Comparison of ENCODE assay signal across 1 cellular context in genomic region chr12:93127582-93128331, GRCh38.
TF ChIP-seq lines count a peak whose summit lies in the region.

No MANE protein-coding gene starts in this region.

TF ChIP-seq in HepG2, 621 proteins besides CTCF, POLR2A, EP300 and RAD21 (continued from another document and continues in another):
- peak; percentile 83 for TF ChIP-seq ZNF275 (CRISPR knock-in tag; IDR thresholded peaks at IDR 0.05; ENCODE audit: borderline replicate concordance)
- peak; percentile 95 for TF ChIP-seq FOXA3 (CRISPR knock-in tag; IDR thresholded peaks at IDR 0.05)
- peak; percentile 98 for TF ChIP-seq TEF (CRISPR knock-in tag; IDR thresholded peaks at IDR 0.05)
- peak; percentile 97 for TF ChIP-seq ZNF784 (CRISPR knock-in tag; IDR thresholded peaks at IDR 0.05; ENCODE audit: borderline replicate concordance)
- no peak for TF ChIP-seq MTF2 (CRISPR knock-in tag; IDR thresholded peaks at IDR 0.05; ENCODE audit: borderline replicate concordance)
- peak; percentile 59; the same call in 1 of the 2 replicates for TF ChIP-seq ZBTB21 (CRISPR knock-in tag; IDR thresholded peaks at IDR 0.05)
- peak; percentile 55; the same call in 1 of the 2 replicates for TF ChIP-seq ETV6 (CRISPR knock-in tag; conservative IDR thresholded peaks at IDR 0.05)
- TF ChIP-seq MTA3 (CRISPR knock-in tag; IDR thresholded peaks at IDR 0.05): no peak
- peak; percentile 62; the same call in 1 of the 2 replicates for TF ChIP-seq THAP9 (CRISPR knock-in tag; IDR thresholded peaks at IDR 0.05; ENCODE audit: borderline replicate concordance)
- TF ChIP-seq ZNF333 (CRISPR knock-in tag; IDR thresholded peaks at IDR 0.05; ENCODE audit: borderline replicate concordance): peak; percentile 19; the same call in 1 of the 2 replicates
- TF ChIP-seq ZNF24 (IDR thresholded peaks at IDR 0.05): peak; percentile 65; the same call in 1 of the 2 replicates
- TF ChIP-seq SETDB1 (CRISPR knock-in tag; IDR thresholded peaks at IDR 0.05; ENCODE audit: borderline replicate concordance): no peak
- no peak for TF ChIP-seq ZNF879 (CRISPR knock-in tag; IDR thresholded peaks at IDR 0.05)
- TF ChIP-seq EHMT2 (IDR thresholded peaks at IDR 0.05; ENCODE audit: borderline replicate concordance, low read depth, low read length): peak; percentile 71; the same call in 1 of the 2 replicates
- TF ChIP-seq HNRNPUL1 (IDR thresholded peaks at IDR 0.05; ENCODE audit: low read depth, low read length): no peak
- no peak for TF ChIP-seq NCOA5 (CRISPR knock-in tag; IDR thresholded peaks at IDR 0.05)
- TF ChIP-seq BRCA1 (CRISPR knock-in tag; IDR thresholded peaks at IDR 0.05): 0 out of 2 replicates have a peak, but pooled peaks have one; percentile 38
- TF ChIP-seq SCMH1 (CRISPR knock-in tag; IDR thresholded peaks at IDR 0.05; ENCODE audit: borderline replicate concordance): no peak
- TF ChIP-seq FOSL2 (CRISPR knock-in tag; IDR thresholded peaks at IDR 0.05): peak; percentile 90
- TF ChIP-seq PRMT3 (CRISPR knock-in tag; IDR thresholded peaks at IDR 0.05; ENCODE audit: borderline replicate concordance, low read depth): no peak
- no peak for TF ChIP-seq MTF1 (CRISPR knock-in tag; IDR thresholded peaks at IDR 0.05)
- no peak for TF ChIP-seq MATR3 (CRISPR knock-in tag; IDR thresholded peaks at IDR 0.05)
- no peak for TF ChIP-seq RFX5 (IDR thresholded peaks at IDR 0.05; ENCODE audit: low read depth, low read length)
- TF ChIP-seq ZNF652 (CRISPR knock-in tag; IDR thresholded peaks at IDR 0.05; ENCODE audit: borderline replicate concordance, low read depth): peak; percentile 35; the same call in 1 of the 2 replicates
- TF ChIP-seq TSC22D2 (CRISPR knock-in tag; IDR thresholded peaks at IDR 0.05; ENCODE audit: borderline replicate concordance): 0 out of 2 replicates have a peak, but pooled peaks have one; percentile 64
- TF ChIP-seq ARID2 (CRISPR knock-in tag; IDR thresholded peaks at IDR 0.05; ENCODE audit: borderline replicate concordance): peak; percentile 95
- no peak for TF ChIP-seq PAWR (CRISPR knock-in tag; IDR thresholded peaks at IDR 0.05; ENCODE audit: borderline replicate concordance)
- no peak for TF ChIP-seq DMTF1 (CRISPR knock-in tag; IDR thresholded peaks at IDR 0.05)
- TF ChIP-seq KDM4B (CRISPR knock-in tag; IDR thresholded peaks at IDR 0.05): no peak; the same call in 1 of the 2 replicates
- TF ChIP-seq ZEB1 (IDR thresholded peaks at IDR 0.05; ENCODE audit: insufficient replicate concordance, low read depth): peak; percentile 95
- no peak for TF ChIP-seq MZF1 (CRISPR knock-in tag; IDR thresholded peaks at IDR 0.05; ENCODE audit: borderline replicate concordance)
- peak; percentile 62; the same call in 1 of the 2 replicates for TF ChIP-seq ZNF563 (CRISPR knock-in tag; IDR thresholded peaks at IDR 0.05)
- no peak for TF ChIP-seq ZNF207 (IDR thresholded peaks at IDR 0.05; ENCODE audit: borderline replicate concordance)
- no peak for TF ChIP-seq E2F5 (CRISPR knock-in tag; conservative IDR thresholded peaks at IDR 0.05)
- peak; percentile 85 for TF ChIP-seq TRIM24 (CRISPR knock-in tag; IDR thresholded peaks at IDR 0.05)
- no peak for TF ChIP-seq ZNF678 (CRISPR knock-in tag; IDR thresholded peaks at IDR 0.05)
- TF ChIP-seq ZMAT5 (CRISPR knock-in tag; IDR thresholded peaks at IDR 0.05; ENCODE audit: borderline replicate concordance, low read depth): no peak
- no peak for TF ChIP-seq DZIP1 (CRISPR knock-in tag; IDR thresholded peaks at IDR 0.05)
- TF ChIP-seq ZNF687 (CRISPR knock-in tag; IDR thresholded peaks at IDR 0.05): peak; percentile 88
- TF ChIP-seq ZNF3 (CRISPR knock-in tag; IDR thresholded peaks at IDR 0.05): 0 out of 2 replicates have a peak, but pooled peaks have one; percentile 54
- TF ChIP-seq ZNF773 (CRISPR knock-in tag; IDR thresholded peaks at IDR 0.05; ENCODE audit: borderline replicate concordance): no peak
- TF ChIP-seq MXI1 (IDR thresholded peaks at IDR 0.05; ENCODE audit: borderline replicate concordance, low read depth, low read length): no peak; the same call in 2 of the 3 replicates
- TF ChIP-seq ZNF124 (CRISPR knock-in tag; IDR thresholded peaks at IDR 0.05): peak; percentile 96; the same call in 1 of the 2 replicates
- TF ChIP-seq ZNF557 (CRISPR knock-in tag; IDR thresholded peaks at IDR 0.05): peak; percentile 51; the same call in 1 of the 2 replicates
- no peak for TF ChIP-seq ZNF431 (CRISPR knock-in tag; IDR thresholded peaks at IDR 0.05; ENCODE audit: borderline replicate concordance, low read depth)
- TF ChIP-seq ZNF775 (CRISPR knock-in tag; IDR thresholded peaks at IDR 0.05; ENCODE audit: borderline replicate concordance): no peak
- TF ChIP-seq GLI4 (CRISPR knock-in tag; IDR thresholded peaks at IDR 0.05; ENCODE audit: borderline replicate concordance): peak; percentile 24; the same call in 1 of the 2 replicates
- TF ChIP-seq ZBTB43 (CRISPR knock-in tag; conservative IDR thresholded peaks at IDR 0.05): peak; percentile 93
- peak; percentile 66; the same call in 1 of the 2 replicates for TF ChIP-seq ZNF510 (CRISPR knock-in tag; IDR thresholded peaks at IDR 0.05; ENCODE audit: low read depth)
- TF ChIP-seq ZNF776 (CRISPR knock-in tag; IDR thresholded peaks at IDR 0.05): peak; percentile 70; the same call in 1 of the 2 replicates
